ENCODE assay signal across 8 cellular contexts in genomic region chr19:16829822-16830289, GRCh38. TPM values are rescaled to one million over a fixed set of nuclear protein-coding genes. Genes with fewer than 3 reads are reported as not detected.
A peak's percentile ranks its signal among the peaks of the same experiment; 100 is the strongest.
DNase-seq lines count a peak whose midpoint lies in the region; ATAC-seq and TF ChIP-seq lines count a peak whose summit lies in the region.

No MANE protein-coding gene starts in this region.

- H3K27ac ChIP-seq in RWPE2 (ENCODE audit: poor library complexity, severe bottlenecking) (peak overlapping the region; percentile 39), psoas muscle (peak overlapping the region; percentile 85)

- ATAC-seq in RWPE2 (ENCODE audit: low read depth), result peak; percentile 24; the same call in 1 of the 3 replicates
- ATAC-seq in psoas muscle, result peak in 2 of 4 donors; percentile 3 to 12
- no peak for ATAC-seq in GM19452 (IDR thresholded peaks at IDR 0.05; ENCODE audit: unreplicated experiment)
- ATAC-seq in HG02938 (IDR thresholded peaks at IDR 0.05; ENCODE audit: unreplicated experiment), result no peak

- intact Hi-C loops in psoas muscle (cut with DNase I), result loop anchor here in 1 of 2 donors (5.0 kb wide), 2 partner anchors 58 to 67 kb away; no protein-coding TSS in a partner anchor

- H3K4me3 ChIP-seq in RWPE2 (ENCODE audit: severe bottlenecking) (peak overlapping the region; percentile 96), fibroblast of pulmonary artery (replicated peaks; ENCODE audit: low read depth, low read length) (peak overlapping the region; percentile 89), psoas muscle (peak overlapping the region; percentile 87)

- peaks cover 30% of the 10 kb centered on the region for H3K36me3 ChIP-seq in ES-I3 (ENCODE audit: insufficient read depth, low read length)
- H3K36me3 ChIP-seq in RWPE2 (ENCODE audit: low read depth), result peaks cover 46% of the 10 kb centered on the region
- H3K36me3 ChIP-seq in psoas muscle (ENCODE audit: insufficient read depth in 1 of 2, low read depth in 1 of 2), result peaks cover 6 to 44% of the 10 kb centered on the region in 2 donors

- H3K27me3 ChIP-seq in RWPE2 (ENCODE audit: insufficient read depth, poor library complexity, severe bottlenecking) (no peaks in the 10 kb centered on the region), psoas muscle (ENCODE audit: insufficient read depth in 3 of 3, low read length in 2 of 3) (no peaks in the 10 kb centered on the region)

- H3K4me1 ChIP-seq in ES-I3 (ENCODE audit: insufficient read depth, low read length) (peaks cover 12% of the 10 kb centered on the region), RWPE2 (ENCODE audit: insufficient read depth, poor library complexity, severe bottlenecking) (peaks cover 13% of the 10 kb centered on the region), psoas muscle (peaks cover 19% of the 10 kb centered on the region)

- WGBS in psoas muscle, 3 donors, result 15 to 17% (median 16%) methylated on average over 13 of the region's 13 CpGs

- H3K9ac ChIP-seq in ES-I3 (ENCODE audit: low read depth, low read length), result peak overlapping the region; percentile 90

- H3K9me3 ChIP-seq in ES-I3 (ENCODE audit: control insufficient read depth, insufficient read depth, low read length) (no peaks in the 10 kb centered on the region), RWPE2 (ENCODE audit: severe bottlenecking) (no peaks in the 10 kb centered on the region), psoas muscle (no peaks in the 10 kb centered on the region)

- TF ChIP-seq CTCF in RWPE2 (IDR thresholded peaks at IDR 0.05; ENCODE audit: poor library complexity, severe bottlenecking) (no peak), fibroblast of pulmonary artery (IDR thresholded peaks at IDR 0.05; ENCODE audit: low read length, missing control alignments) (no peak), psoas muscle (IDR thresholded peaks at IDR 0.05) (no peak)

- DNase-seq in RWPE2 (ENCODE audit: low spot score) (no peak), fibroblast of pulmonary artery (ENCODE audit: low read depth) (no peak), psoas muscle (no peak), NOMO-1 treated with dmso at 0.1 percent for 144 hours (lab: John Stamatoyannopoulos, UW; ENCODE audit: unreplicated experiment) (no peak), DMS53 (lab: John Stamatoyannopoulos, UW) (no peak)

RNA-seq across cellular contexts. Expression of gene SIN3B, which starts 0.7 kb away (rescaled TPM):
- 10 to 100 TPM; 18.0 to 23.8 (median 20.4) TPM for total RNA-seq in psoas muscle
- 10 to 100 TPM; 11.8 to 16.7 (median 12.5) TPM for polyA plus RNA-seq in psoas muscle

RNA-seq across cellular contexts. Expression of gene F2RL3, which starts 58.9 kb away (rescaled TPM):
- total RNA-seq in psoas muscle, result 1 to 10 TPM in 2 of 4 donors, under 1 TPM in 2; 0.27 to 3.7 (median 0.86) TPM
- polyA plus RNA-seq in psoas muscle, result 1 to 10 TPM; 1.4 to 4.5 (median 2.0) TPM
